In the genomic region with DNA sequence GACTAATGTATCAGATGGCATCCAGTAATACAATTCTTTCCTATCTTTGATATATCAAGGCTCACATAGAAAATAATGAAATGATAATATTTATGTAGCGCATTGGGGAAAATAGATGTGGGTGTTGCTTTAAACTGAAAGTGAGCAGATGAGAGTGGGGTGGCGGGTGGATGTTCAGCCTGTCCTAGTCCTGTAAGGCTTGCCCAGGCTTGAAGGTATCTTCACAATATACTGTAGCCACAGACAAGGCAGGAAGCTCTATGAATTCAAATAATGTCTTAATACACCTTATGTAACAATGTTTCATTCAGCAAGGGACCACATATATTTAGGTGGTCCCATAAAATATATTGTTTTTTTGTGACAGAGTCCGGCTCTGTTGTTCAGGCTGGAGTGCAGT, we compare ENCODE assay signal across 23 cellular contexts.
DNase-seq lines count a peak whose midpoint lies in the region; ATAC-seq, FAIRE-seq and TF ChIP-seq lines count a peak whose summit lies in the region.
"Had no signal": no experiment of that assay in that cellular context is flagged by ENCODE, and none has a peak within 500 bp of the region (broad histone marks: within the 10 kb centered on the region; RNA-seq: fewer than 3 reads in every experiment).

No MANE protein-coding gene starts in this region.

- H3K27me3 ChIP-seq in mammary epithelial cell (ENCODE audit: insufficient read depth, low read length) (no peaks in the 10 kb centered on the region), breast epithelium (no peaks in the 10 kb centered on the region), keratinocyte (ENCODE audit: control insufficient read depth, extremely low read depth, insufficient read depth, low read length) (no peaks in the 10 kb centered on the region), heart left ventricle (no peaks in the 10 kb centered on the region)
- H3K27me3 ChIP-seq: BE2C, BLaER1 had no signal

- H3K4me1 ChIP-seq in mammary epithelial cell (ENCODE audit: insufficient read depth, low read length): peaks cover 3% of the 10 kb centered on the region
- H3K4me1 ChIP-seq in breast epithelium: no peaks in the 10 kb centered on the region
- peaks cover 6% of the 10 kb centered on the region for H3K4me1 ChIP-seq in keratinocyte (ENCODE audit: control insufficient read depth, extremely low read depth, insufficient read depth, low read length)
- H3K4me1 ChIP-seq in heart left ventricle: no peaks in the 10 kb centered on the region
- H3K4me1 ChIP-seq: BE2C, BLaER1 had no signal

- H2AFZ ChIP-seq in mammary epithelial cell (ENCODE audit: low read depth, low read length) (no peak overlapping the region), keratinocyte (ENCODE audit: control insufficient read depth, low read length) (peak overlapping the region; percentile 43)

- WGBS in mammary epithelial cell (ENCODE audit: low coverage, missing lambda C conversion rate): 86% methylated on average over 3 of the region's 3 CpGs
- 95 to 99% (median 97%) methylated on average over 3 of the region's 3 CpGs for WGBS in heart left ventricle, 4 donors

- TF ChIP-seq CTCF in mammary epithelial cell (conservative IDR thresholded peaks at IDR 0.05 in 1 of 2, IDR thresholded peaks at IDR 0.05 in 1 of 2; ENCODE audit: extremely low read depth in 1 of 2, insufficient read depth in 1 of 2, low read depth in 1 of 2, low read length in 2 of 2): no peak
- TF ChIP-seq CTCF in breast epithelium (IDR thresholded peaks at IDR 0.05): no peak
- no peak for TF ChIP-seq CTCF in epithelial cell of esophagus (IDR thresholded peaks at IDR 0.05; ENCODE audit: insufficient read depth, low read depth, low read length, missing control alignments)
- TF ChIP-seq CTCF in keratinocyte (optimal IDR thresholded peaks at IDR 0.05 in 1 of 3, IDR thresholded peaks at IDR 0.05 in 1 of 3, conservative IDR thresholded peaks at IDR 0.05 in 1 of 3; ENCODE audit: extremely low read depth in 1 of 3, insufficient read depth in 2 of 3, low read length in 3 of 3): no peak
- no peak for TF ChIP-seq CTCF in heart left ventricle (IDR thresholded peaks at IDR 0.05)

- FAIRE-seq in keratinocyte (lab: Jason Lieb, UNC): peak; percentile 32
- FAIRE-seq: D721Med, GM12878, GM12892, GM18507 had no signal

- H4K20me1 ChIP-seq in mammary epithelial cell (ENCODE audit: insufficient read depth, low read length) (no peaks in the 10 kb centered on the region), keratinocyte (ENCODE audit: control insufficient read depth, extremely low read depth, insufficient read depth, low read length) (no peaks in the 10 kb centered on the region)
- H4K20me1 ChIP-seq: BLaER1 had no signal

- no peaks in the 10 kb centered on the region for H3K36me3 ChIP-seq in mammary epithelial cell (ENCODE audit: insufficient read depth, low read length)
- no peaks in the 10 kb centered on the region for H3K36me3 ChIP-seq in breast epithelium
- H3K36me3 ChIP-seq in keratinocyte (ENCODE audit: control insufficient read depth in 2 of 2, extremely low read depth in 1 of 2, insufficient read depth in 2 of 2, low read length in 2 of 2): no peaks in the 10 kb centered on the region
- H3K36me3 ChIP-seq in heart left ventricle: no peaks in the 10 kb centered on the region
- H3K36me3 ChIP-seq: BE2C, BLaER1 had no signal

- in situ Hi-C loops in mammary epithelial cell (cut with MboI; ENCODE audit: low sequenced_read_pairs in 2 of 2): no loop called here

- no TSS peak for BruUV-seq in mammary epithelial cell (replicated peaks; lab: Mats Ljungman, UMichigan)

- H3K9ac ChIP-seq in mammary epithelial cell (ENCODE audit: insufficient read depth, low read length) (no peak overlapping the region), keratinocyte (ENCODE audit: control insufficient read depth, extremely low read depth, insufficient read depth, low read length) (no peak overlapping the region)
- H3K9ac ChIP-seq: BLaER1 had no signal

- CTCF ChIA-PET in mammary epithelial cell (lab: Charles Lee; ENCODE audit: low non-redundant PET): no interaction called here

- H3K27ac ChIP-seq in mammary epithelial cell (ENCODE audit: insufficient read depth, low read depth, low read length) (no peak overlapping the region), breast epithelium (no peak overlapping the region), keratinocyte (ENCODE audit: control insufficient read depth, insufficient read depth, low read length) (no peak overlapping the region), heart left ventricle (no peak overlapping the region)
- H3K27ac ChIP-seq: BLaER1, C4-2B had no signal

- no peak overlapping the region for H3K4me3 ChIP-seq in mammary epithelial cell (replicated peaks in 1 of 3; ENCODE audit: insufficient read depth in 1 of 3, low read depth in 2 of 3, low read length in 3 of 3)
- no peak overlapping the region for H3K4me3 ChIP-seq in breast epithelium
- H3K4me3 ChIP-seq in epithelial cell of esophagus (ENCODE audit: low read length): no peak overlapping the region
- no peak overlapping the region for H3K4me3 ChIP-seq in keratinocyte (ENCODE audit: control insufficient read depth in 2 of 3, extremely low read depth in 1 of 3, insufficient read depth in 2 of 3, low read depth in 1 of 3, low read length in 3 of 3)
- no peak overlapping the region for H3K4me3 ChIP-seq in heart left ventricle
- H3K4me3 ChIP-seq: BLaER1, GM12878 had no signal

- no peak for TF ChIP-seq POLR2A in breast epithelium (IDR thresholded peaks at IDR 0.05)
- no peak for TF ChIP-seq POLR2A in heart left ventricle (IDR thresholded peaks at IDR 0.05)

- peak; percentile 27 for DNase-seq in mammary epithelial cell
- DNase-seq in breast epithelium (ENCODE audit: low spot score in 2 of 2): no peak
- DNase-seq in epithelial cell of esophagus (ENCODE audit: low read depth): peak; percentile 50
- no peak for DNase-seq in keratinocyte (ENCODE audit: low read depth, low spot score)
- DNase-seq in heart left ventricle: no peak
- DNase-seq in DMS53 treated with DMSO at 0.1 percent for 48 hours (lab: John Stamatoyannopoulos, UW; ENCODE audit: unreplicated experiment): no peak
- DNase-seq: 8988T; ACHN; BE2C; Caco-2; Calu3; CD4-positive, alpha-beta T cell; CD8-positive, alpha-beta T cell; DMS79; DND-41; EL; GDM1 had no signal

- intact Hi-C loops in mammary epithelial cell (cut with micrococcal nuclease) (no loop called here), breast epithelium (cut with DNase I; ENCODE audit: low total_unique reads) (no loop called here), heart left ventricle (cut with DNase I) (no loop called here)

- ATAC-seq in heart left ventricle: no peak
- ATAC-seq: CD8-positive, alpha-beta T cell; GM12878 had no signal

- dilution Hi-C loops in mammary epithelial cell (cut with HindIII; ENCODE audit: low sequenced_read_pairs) (no loop called here), keratinocyte (cut with MboI; ENCODE audit: extremely low pct_ligation_motif_present, low sequenced_read_pairs) (no loop called here)

- peak overlapping the region; percentile 64 for H3K4me2 ChIP-seq in mammary epithelial cell (ENCODE audit: insufficient read depth, low read depth, low read length)
- H3K4me2 ChIP-seq in keratinocyte (ENCODE audit: control insufficient read depth, extremely low read depth, insufficient read depth, low read depth, low read length): peak overlapping the region; percentile 48
- H3K4me2 ChIP-seq: BLaER1 had no signal

- H3K79me2 ChIP-seq in mammary epithelial cell (ENCODE audit: insufficient read depth, low read length) (no peaks in the 10 kb centered on the region), keratinocyte (ENCODE audit: control insufficient read depth, insufficient read depth, low read length) (no peaks in the 10 kb centered on the region)

- H3K9me1 ChIP-seq in keratinocyte (ENCODE audit: control insufficient read depth, extremely low read depth, insufficient read depth, low read length): no peaks in the 10 kb centered on the region

- H3K9me3 ChIP-seq in mammary epithelial cell (replicated peaks; ENCODE audit: insufficient read depth, low read length) (no peaks in the 10 kb centered on the region), breast epithelium (no peaks in the 10 kb centered on the region), keratinocyte (ENCODE audit: control insufficient read depth, low read depth, low read length) (no peaks in the 10 kb centered on the region), heart left ventricle (no peaks in the 10 kb centered on the region)
- H3K9me3 ChIP-seq: BE2C, BLaER1, Caco-2 had no signal

Comparison
In these comparisons a context has a peak if more than half of its experiments do, and no peak if none do; other contexts are left out.
1. DNase-seq: peak in mammary epithelial cell (single experiment) and epithelial cell of esophagus (single experiment); none in breast epithelium (0 of 2), keratinocyte (single experiment), heart left ventricle (0 of 5) and DMS53 treated with DMSO at 0.1 percent for 48 hours (single experiment).